ENCODE assay signal across 8 cellular contexts in the genomic region with DNA sequence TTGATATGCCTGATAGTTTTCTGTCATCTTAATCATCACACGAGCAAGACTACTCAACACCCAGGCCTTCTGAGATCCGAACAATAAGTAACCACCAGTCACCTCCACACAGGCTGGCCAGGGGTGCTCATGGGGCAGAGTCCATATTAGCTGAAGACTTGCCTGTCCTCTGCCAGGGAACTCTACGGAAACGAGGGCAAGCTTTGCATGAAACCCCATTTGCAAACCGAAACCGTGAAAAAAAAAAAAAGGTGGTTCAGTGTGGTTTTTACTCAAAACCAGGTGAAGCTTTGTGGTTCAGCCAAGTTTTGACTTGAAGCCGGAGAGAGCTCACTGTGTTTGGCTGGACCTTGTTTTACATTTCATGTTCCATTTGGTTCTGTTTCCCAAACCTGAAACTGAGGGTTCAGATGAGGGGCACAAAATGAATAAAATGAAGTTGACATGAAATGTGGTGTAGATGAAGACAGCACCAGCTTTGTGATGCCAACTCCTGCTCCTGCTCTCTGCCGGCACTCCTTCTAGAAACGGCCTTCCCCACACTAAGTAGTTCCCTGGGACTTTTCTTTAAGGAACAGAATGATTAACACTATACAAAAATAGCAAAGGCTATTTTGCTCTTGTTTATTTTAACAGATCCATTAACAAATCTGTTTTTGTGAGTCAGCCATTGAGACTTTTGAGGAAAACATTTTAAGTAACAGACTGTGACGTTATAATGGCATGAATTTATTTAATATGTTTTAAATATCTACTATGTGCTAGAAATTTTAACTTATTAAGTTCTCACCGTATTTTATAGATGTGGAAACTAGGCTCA.
DNase-seq lines count a peak whose midpoint lies in the region; ATAC-seq lines count a peak whose summit lies in the region.

No MANE protein-coding gene starts in this region.

- no peak overlapping the region for H4K12ac ChIP-seq in trophoblast cell (ENCODE audit: low read depth, low read length)

- no peaks in the 10 kb centered on the region for H3K36me3 ChIP-seq in trophoblast cell (ENCODE audit: control insufficient read depth in 1 of 2, insufficient read depth in 2 of 2, low read length in 2 of 2)

- peaks cover 0 to 8% of the 10 kb centered on the region in 2 donors for H3K36me3 Mint-ChIP-seq in naive B cell

- no peaks in the 10 kb centered on the region for H3K79me2 ChIP-seq in trophoblast cell (ENCODE audit: control insufficient read depth, insufficient read depth, low read length, poor library complexity)

- no peak overlapping the region for H2AFZ ChIP-seq in trophoblast cell (ENCODE audit: insufficient read depth, low read length, poor library complexity)

- no peak overlapping the region for H3K23ac ChIP-seq in trophoblast cell (ENCODE audit: low read length)

- H3K9me3 ChIP-seq in trophoblast cell (ENCODE audit: insufficient read depth, low read depth, low read length) = no peaks in the 10 kb centered on the region

- no peak overlapping the region for H4K8ac ChIP-seq in trophoblast cell (ENCODE audit: low read depth, low read length)

- no peak overlapping the region for H3K4me3 ChIP-seq in trophoblast cell (ENCODE audit: low read depth, low read length)

- H3K27ac ChIP-seq in trophoblast cell (ENCODE audit: low read depth, low read length) = no peak overlapping the region

- H3K9ac ChIP-seq in trophoblast cell (ENCODE audit: low read length) = no peak overlapping the region

- no peak overlapping the region for H3K18ac ChIP-seq in trophoblast cell (ENCODE audit: low read length)

- H3K4me1 ChIP-seq in trophoblast cell (ENCODE audit: control insufficient read depth in 1 of 2, insufficient read depth in 2 of 2, low read length in 2 of 2) = no peaks in the 10 kb centered on the region

- H3K14ac ChIP-seq in trophoblast cell (ENCODE audit: low read length) = no peak overlapping the region

- no peak overlapping the region for H2BK120ac ChIP-seq in trophoblast cell (ENCODE audit: insufficient read depth, low read length, poor library complexity)

- no peaks in the 10 kb centered on the region for H3K79me1 ChIP-seq in trophoblast cell (ENCODE audit: low read length)

- H3K4me1 Mint-ChIP-seq in naive B cell = peaks cover 41 to 48% (median 41%) of the 10 kb centered on the region in 3 donors

- H3K9me3 Mint-ChIP-seq in naive B cell = no peaks in the 10 kb centered on the region

- H3K4ac ChIP-seq in trophoblast cell (ENCODE audit: low read depth, low read length) = no peak overlapping the region

- H3K4me3 Mint-ChIP-seq in naive B cell = peak overlapping the region; percentile 35 to 71 (median 65)

- no peaks in the 10 kb centered on the region for H3K27me3 Mint-ChIP-seq in naive B cell

- no peak overlapping the region for H3K4me2 ChIP-seq in trophoblast cell (ENCODE audit: low read length)

- no peaks in the 10 kb centered on the region for H3K27me3 ChIP-seq in trophoblast cell (ENCODE audit: insufficient read depth, low read length)

- no CpG with 5 or more reads among the region's 11 CpGs for WGBS in trophoblast cell (ENCODE audit: extremely low coverage, insufficient coverage, insufficient read length)

- ATAC-seq in GM19035 (IDR thresholded peaks at IDR 0.05; ENCODE audit: unreplicated experiment) (peak; percentile 86), HG03025 (IDR thresholded peaks at IDR 0.05; ENCODE audit: low FRiP score, unreplicated experiment) (peak; percentile 84), naive B cell (ENCODE audit: low read depth in 2 of 2) (peak; percentile 79 to 86)

- no peak overlapping the region for H2BK12ac ChIP-seq in trophoblast cell (ENCODE audit: low read length)

- DNase-seq in activated CD4-positive, alpha-beta T cell treated with anti-CD3 and anti-CD28 coated beads for 4 hours = peak; percentile 38 to 48
- DNase-seq in naive B cell (peak; percentile 49), GM03348 (ENCODE audit: low spot score) (no peak), trophoblast cell (no peak), DMS114 treated with DMSO at 0.1 percent for 48 hours (lab: John Stamatoyannopoulos, UW; ENCODE audit: unreplicated experiment) (no peak), DMS79 treated with DMSO at 0.1 percent for 48 hours (lab: John Stamatoyannopoulos, UW) (no peak)

- no peak overlapping the region for H4K91ac ChIP-seq in trophoblast cell (ENCODE audit: low read depth, low read length)

- no peak overlapping the region for H2BK5ac ChIP-seq in trophoblast cell (ENCODE audit: low read depth, low read length, poor library complexity)

- peak overlapping the region in 4 of 6 donors; percentile 1 to 85 (median 65) for H3K27ac Mint-ChIP-seq in naive B cell

- no peak overlapping the region for H2AK5ac ChIP-seq in trophoblast cell (ENCODE audit: low read length)

Comparison
In these comparisons a context has a peak if more than half of its experiments do, and no peak if none do; other contexts are left out.
1. DNase-seq: peak in activated CD4-positive, alpha-beta T cell treated with anti-CD3 and anti-CD28 coated beads for 4 hours (2 of 2) and naive B cell (single experiment); none in GM03348 (single experiment), trophoblast cell (0 of 2), DMS114 treated with DMSO at 0.1 percent for 48 hours (single experiment) and DMS79 treated with DMSO at 0.1 percent for 48 hours (single experiment).
2. Peak in every context shown above with its lines, with median percentiles within 50 percentile points of each other: ATAC-seq.